Comparison of ENCODE assay signal across 28 cellular contexts in the genomic region with DNA sequence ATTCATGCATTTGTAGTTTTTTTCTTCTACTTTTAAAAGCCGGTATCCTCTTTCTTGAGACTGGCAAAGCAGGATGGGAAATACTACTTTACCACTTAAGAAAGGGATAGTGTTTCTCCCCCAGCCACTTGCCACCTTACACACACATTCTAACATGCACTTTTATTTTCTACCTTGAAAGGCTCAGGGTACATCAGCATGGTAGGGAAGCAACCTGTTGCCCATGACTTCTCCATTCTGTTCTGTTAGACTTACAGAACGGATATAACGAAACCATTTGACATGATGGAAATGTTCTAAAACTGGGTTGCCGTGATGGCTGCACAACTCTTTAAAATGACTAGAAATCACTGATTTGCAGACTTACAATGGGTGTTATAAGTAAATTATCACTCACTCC. TPM values are rescaled to one million over a fixed set of nuclear protein-coding genes. Genes with fewer than 3 reads are reported as not detected.
A peak's percentile ranks its signal among the peaks of the same experiment; 100 is the strongest.
DNase-seq lines count a peak whose midpoint lies in the region; ATAC-seq, FAIRE-seq and TF ChIP-seq lines count a peak whose summit lies in the region.
"Had no signal": no experiment of that assay in that cellular context is flagged by ENCODE, and none has a peak within 500 bp of the region (broad histone marks: within the 10 kb centered on the region; RNA-seq: fewer than 3 reads in every experiment).

No MANE protein-coding gene starts in this region.

- H3K4me3 Mint-ChIP-seq in T-helper 2 cell treated with Interferon-gamma antibody and Interleukin-4, amounts not matched to agents 5 μg/mL and 100 μg/mL, for 36 hours: peak overlapping the region; percentile 98
- peak overlapping the region; percentile 11 to 43 for H3K4me3 Mint-ChIP-seq in CD14-positive monocyte

- no peak overlapping the region for H3K4ac ChIP-seq in H1 (replicated peaks; ENCODE audit: insufficient read length, low read depth, low read length)

- no peak overlapping the region for H3K23ac ChIP-seq in H1 (ENCODE audit: insufficient read length)

- H4K20me1 ChIP-seq in Loucy (ENCODE audit: insufficient read depth, low read length, poor library complexity, severe bottlenecking): peaks cover 89% of the 10 kb centered on the region
- H4K20me1 ChIP-seq in H1 (replicated peaks in 1 of 2; ENCODE audit: control insufficient read depth in 1 of 2, insufficient read depth in 2 of 2, low read length in 2 of 2): peaks cover 38 to 41% of the 10 kb centered on the region in 2 experiments

- peak overlapping the region; percentile 90 for H3K4me2 ChIP-seq in Loucy (ENCODE audit: low read depth, low read length, poor library complexity, severe bottlenecking)
- H3K4me2 ChIP-seq in H1 (ENCODE audit: insufficient read depth in 1 of 2, low read depth in 2 of 2, low read length in 2 of 2): peak overlapping the region in 1 of 2 experiments; percentile 18; a peak in 1 of 4 replicates
- H3K4me2 ChIP-seq: BLaER1 had no signal

- H2BK12ac ChIP-seq in H1 (ENCODE audit: low read depth, low read length): no peak overlapping the region

- H3K56ac ChIP-seq in H1 (replicated peaks; ENCODE audit: insufficient read length, low read depth, low read length): no peak overlapping the region

- H3K36me3 Mint-ChIP-seq in T-helper 2 cell treated with Interferon-gamma antibody and Interleukin-4, amounts not matched to agents 5 μg/mL and 100 μg/mL, for 36 hours (ENCODE audit: low read depth): peaks cover 56% of the 10 kb centered on the region
- H3K36me3 Mint-ChIP-seq in CD14-positive monocyte: peaks cover 51 to 65% of the 10 kb centered on the region in 2 donors

- peak overlapping the region; percentile 99 for H3K4me3 ChIP-seq in Loucy (ENCODE audit: low read length, poor library complexity, severe bottlenecking)
- H3K4me3 ChIP-seq in H1 (ENCODE audit: extremely low read depth in 1 of 4, insufficient read depth in 2 of 4, low read depth in 3 of 4, low read length in 4 of 4): no peak overlapping the region
- H3K4me3 ChIP-seq: BLaER1, cardiac muscle cell, mucosa of descending colon, Peyer's patch, SJCRH30, suprapubic skin had no signal

- H3K9me2 ChIP-seq in Loucy (replicated peaks; ENCODE audit: low read depth, low read length): no peaks in the 10 kb centered on the region

- no peak overlapping the region for H2BK15ac ChIP-seq in H1 (ENCODE audit: low read length)

- no peak for TF ChIP-seq RAD21 in H1 (IDR thresholded peaks at IDR 0.05 in 1 of 2, conservative IDR thresholded peaks at IDR 0.05 in 1 of 2; ENCODE audit: low read depth in 2 of 2, low read length in 2 of 2)

- no peak overlapping the region for H3K27ac ChIP-seq in H1 (ENCODE audit: low read depth, low read length)
- H3K27ac ChIP-seq: BLaER1, cardiac muscle cell, heart right ventricle, Peyer's patch, SJCRH30, suprapubic skin, WERI-Rb-1 had no signal

- no peak for TF ChIP-seq POLR2A in H1 (IDR thresholded peaks at IDR 0.05; ENCODE audit: control extremely low read depth in 1 of 2, low read depth in 2 of 2, low read length in 2 of 2)

- no peak overlapping the region for H2BK20ac ChIP-seq in H1 (ENCODE audit: low read length)

- H3K27me3 ChIP-seq in Loucy (ENCODE audit: insufficient read depth, low read length, poor library complexity, severe bottlenecking) (no peaks in the 10 kb centered on the region), H1 (replicated peaks in 1 of 4; ENCODE audit: control insufficient read depth in 3 of 4, extremely low read depth in 1 of 4, insufficient read depth in 3 of 4, low read length in 3 of 4) (peaks cover 0 to 5% (median 2%) of the 10 kb centered on the region in 4 experiments; a peak in 2 of 7 replicates)
- H3K27me3 ChIP-seq: BLaER1, cardiac muscle cell, heart right ventricle, Peyer's patch, SJCRH30, suprapubic skin had no signal

- no peak overlapping the region for H3K14ac ChIP-seq in H1 (ENCODE audit: insufficient read length)

- H3K23me2 ChIP-seq in H1 (ENCODE audit: low read depth, low read length): no peaks in the 10 kb centered on the region; the same call in 1 of the 2 replicates

- POLR2A ChIA-PET in H1 (lab: Charles Lee; ENCODE audit: partially characterized antibody): no interaction called here

- peaks cover 6% of the 10 kb centered on the region; the same call in 1 of the 2 replicates for H3K79me1 ChIP-seq in H1 (ENCODE audit: low read depth, low read length)

- H3K9ac ChIP-seq in Loucy (ENCODE audit: low read depth, low read length, poor library complexity, severe bottlenecking): peak overlapping the region; percentile 90
- H3K9ac ChIP-seq in H1 (replicated peaks in 1 of 4; ENCODE audit: extremely low read depth in 1 of 4, low read depth in 3 of 4, low read length in 3 of 4): no peak overlapping the region
- H3K9ac ChIP-seq: BLaER1 had no signal

- no peaks in the 10 kb centered on the region for H3F3A ChIP-seq in Loucy (ENCODE audit: low read depth)

- peaks cover 17% of the 10 kb centered on the region for H3K36me3 ChIP-seq in Loucy (ENCODE audit: insufficient read depth, low read length)
- H3K36me3 ChIP-seq in H1 (ENCODE audit: control insufficient read depth in 2 of 4, insufficient read depth in 4 of 4, low read length in 3 of 4): peaks cover 0 to 21% (median 0%) of the 10 kb centered on the region in 4 experiments; a peak in 3 of 8 replicates
- H3K36me3 ChIP-seq: Peyer's patch, SJCRH30, suprapubic skin had no signal

- CTCF ChIA-PET in H1 (lab: Charles Lee; ENCODE audit: partially characterized antibody): interaction anchor here (1.0 to 1.2 kb wide), 2 partner anchors 18 to 380 kb away, joined by 3 read pairs; no protein-coding TSS in a partner anchor

- no peak overlapping the region for H3K18ac ChIP-seq in H1 (ENCODE audit: extremely low read depth, low read length)

- no peak overlapping the region for H4K5ac ChIP-seq in H1 (ENCODE audit: insufficient read length, low read depth, low read length)

- peak overlapping the region; percentile 51 for H3K27ac Mint-ChIP-seq in T-helper 2 cell treated with Interferon-gamma antibody and Interleukin-4, amounts not matched to agents 5 μg/mL and 100 μg/mL, for 36 hours
- H3K27ac Mint-ChIP-seq in CD14-positive monocyte: no peak overlapping the region
- H3K27ac Mint-ChIP-seq: T-helper 17 cell had no signal

- no peak for ATAC-seq in HG02870 (IDR thresholded peaks at IDR 0.05; ENCODE audit: unreplicated experiment)
- ATAC-seq: heart right ventricle, left ventricle myocardium superior, mucosa of descending colon, T-helper 17 cell had no signal

- WGBS in H1 (ENCODE audit: extremely low coverage in 1 of 2, insufficient coverage in 1 of 2, insufficient read length in 1 of 2, insufficient replicate concordance in 2 of 2, low coverage in 1 of 2, low lambda C conversion rate in 2 of 2, missing lambda C conversion rate in 1 of 2), 2 experiments: 92% methylated on average over 4 of the region's 4 CpGs; no CpG with 5 or more reads in 1 of the 2 experiments

- no peak overlapping the region for H2BK120ac ChIP-seq in H1 (replicated peaks; ENCODE audit: low read depth, low read length)

- peaks cover 90% of the 10 kb centered on the region for H3K79me2 ChIP-seq in Loucy (ENCODE audit: insufficient read depth, low read length)
- peaks cover 64 to 89% of the 10 kb centered on the region in 2 experiments for H3K79me2 ChIP-seq in H1 (ENCODE audit: control insufficient read depth in 1 of 2, insufficient read depth in 2 of 2, low read length in 2 of 2)

- no peaks in the 10 kb centered on the region for H3K27me3 Mint-ChIP-seq in T-helper 2 cell treated with Interferon-gamma antibody and Interleukin-4, amounts not matched to agents 5 μg/mL and 100 μg/mL, for 36 hours (ENCODE audit: low read depth)
- peaks cover 0 to 2% (median 0%) of the 10 kb centered on the region in 3 donors for H3K27me3 Mint-ChIP-seq in CD14-positive monocyte (ENCODE audit: low read depth in 3 of 3)
- H3K27me3 Mint-ChIP-seq: T-helper 17 cell had no signal

- no peak for FAIRE-seq in H1 (lab: Jason Lieb, UNC)

- H2AK5ac ChIP-seq in H1 (ENCODE audit: low read depth, low read length): no peak overlapping the region

- H3K9me3 ChIP-seq in Loucy (ENCODE audit: insufficient read depth, low read depth, low read length): no peaks in the 10 kb centered on the region
- no peaks in the 10 kb centered on the region for H3K9me3 ChIP-seq in H1 (ENCODE audit: insufficient read depth in 2 of 2, low read depth in 1 of 2, low read length in 1 of 2)
- H3K9me3 ChIP-seq: BLaER1, heart right ventricle, mucosa of descending colon, Peyer's patch, SJCRH30, suprapubic skin had no signal

- H4K8ac ChIP-seq in H1 (ENCODE audit: extremely low read depth, insufficient read depth, low read length): no peak overlapping the region

- no peak overlapping the region for H4K91ac ChIP-seq in H1 (replicated peaks; ENCODE audit: insufficient read length, low read length)

- H2BK5ac ChIP-seq in H1 (ENCODE audit: low read depth, low read length): 0 out of 2 replicates have a peak overlapping the region, but pooled peaks have one; percentile 18

- no peak for TF ChIP-seq CTCF in CD14-positive monocyte (IDR thresholded peaks at IDR 0.05)
- no peak for TF ChIP-seq CTCF in Loucy (conservative IDR thresholded peaks at IDR 0.05; ENCODE audit: low read length)
- no peak for TF ChIP-seq CTCF in H1 (IDR thresholded peaks at IDR 0.05; ENCODE audit: control extremely low read depth in 1 of 3, insufficient read depth in 1 of 3, low read depth in 1 of 3, low read length in 3 of 3)

- no peaks in the 10 kb centered on the region for H3K9me3 Mint-ChIP-seq in T-helper 2 cell treated with Interferon-gamma antibody and Interleukin-4, amounts not matched to agents 5 μg/mL and 100 μg/mL, for 36 hours
- peaks cover 0 to 4% (median 0%) of the 10 kb centered on the region in 7 donors for H3K9me3 Mint-ChIP-seq in CD14-positive monocyte

- H2AFZ ChIP-seq in Loucy (ENCODE audit: low read length) (no peak overlapping the region), H1 (ENCODE audit: low read length) (no peak overlapping the region)

- peaks cover 78% of the 10 kb centered on the region for H3K4me1 Mint-ChIP-seq in T-helper 2 cell treated with Interferon-gamma antibody and Interleukin-4, amounts not matched to agents 5 μg/mL and 100 μg/mL, for 36 hours (ENCODE audit: low read depth)
- H3K4me1 Mint-ChIP-seq in CD14-positive monocyte: peaks cover 82% of the 10 kb centered on the region

- H3K4me1 ChIP-seq in Loucy (ENCODE audit: insufficient read depth, low read length, poor library complexity, severe bottlenecking): peaks cover 86% of the 10 kb centered on the region
- H3K4me1 ChIP-seq in H1 (replicated peaks in 1 of 4; ENCODE audit: control insufficient read depth in 3 of 4, insufficient read depth in 4 of 4, low read length in 3 of 4): peaks cover 4 to 13% (median 5%) of the 10 kb centered on the region in 4 experiments; a peak in 6 of 7 replicates

- TF ChIP-seq EP300 in H1 (IDR thresholded peaks at IDR 0.05; ENCODE audit: borderline replicate concordance in 1 of 2, low read depth in 2 of 2, low read length in 2 of 2): no peak

- intact Hi-C loops in CD14-positive monocyte (cut with micrococcal nuclease): loop anchor here in 1 of 2 donors (10.0 kb wide), 2 partner anchors 182 to 382 kb away; no protein-coding TSS in a partner anchor

- DNase-seq in T-helper 2 cell treated with Interferon-gamma antibody and Interleukin-4, amounts not matched to agents 5 μg/mL and 100 μg/mL, for 36 hours (ENCODE audit: low spot score): no peak
- DNase-seq in T-helper 2 cell: no peak
- no peak for DNase-seq in CD14-positive monocyte (ENCODE audit: low spot score)
- no peak for DNase-seq in H1 (ENCODE audit: low read depth in 1 of 2, low spot score in 2 of 2)
- DNase-seq in stimulated activated naive CD4-positive, alpha-beta T cell treated with Interleukin-2 at 50 U/mL for 16 hours (lab: John Stamatoyannopoulos, UW): no peak
- DNase-seq in NCI-H1930 (lab: John Stamatoyannopoulos, UW): no peak
- DNase-seq: activated CD8-positive, alpha-beta memory T cell treated with anti-CD3 and anti-CD28 coated beads for 24 hours; activated effector memory CD4-positive, alpha-beta T cell treated with Interleukin-2 at 50 U/mL for 16 hours; amygdala; GOT3; heart right ventricle; Kasumi-1; left ventricle myocardium superior; mucosa of descending colon; NCI-H1092; NCI-H2029; NCI-H446; occipital lobe; Peyer's patch; SJCRH30; stimulated activated CD4-positive, alpha-beta T cell treated with anti-CD3 and anti-CD28 coated beads, Interleukin-12 subunit alpha, Interleukin-12 subunit beta, amount 100 ng/mL, for 4 hours; T-helper 17 cell; WERI-Rb-1 had no signal

RNA-seq across cellular contexts. Expression of gene RYBP, which starts 3.7 kb away (rescaled TPM):
- polyA plus RNA-seq in CD14-positive monocyte: 1 to 10 TPM; 1.2 to 2.2 TPM
- 23.9 and 25.9 TPM in 2 replicates for total RNA-seq in H1 (2021; fragmentation: NEBNext Ultra II Directional; extraction: Animal tissue kit (Norgen Biotek cat#: 25700))
- 4.8 and 8.5 TPM in 2 replicates for polyA plus RNA-seq in H1 (2011; rRNA removed)
- polyA plus RNA-seq in H1 (2011; cell fraction: cytosol; rRNA removed): 9.0 TPM
- polyA plus RNA-seq in H1 (2011; cell fraction: nucleus; rRNA removed): 4.7 TPM
- 8.5 to 17.0 TPM (median 10.8 TPM) in 4 replicates for polyA plus RNA-seq in H1 (2012, experiment 1 of 2)
- 1.5 TPM for polyA plus RNA-seq in H1 (2012, experiment 2 of 2)
- polyA plus RNA-seq in H1 (2013, experiment 1 of 2): 21.2 TPM
- 21.9 TPM for polyA plus RNA-seq in H1 (2013, experiment 2 of 2)
- polyA minus RNA-seq in H1 (2011; rRNA and poly(A)+ RNA removed): 8.7 and 10.2 TPM in 2 replicates
- 8.8 TPM for polyA minus RNA-seq in H1 (2011; cell fraction: cytosol; rRNA and poly(A)+ RNA removed)
- 11.9 TPM for polyA minus RNA-seq in H1 (2011; cell fraction: nucleus; rRNA and poly(A)+ RNA removed)
